In the genomic region with DNA sequence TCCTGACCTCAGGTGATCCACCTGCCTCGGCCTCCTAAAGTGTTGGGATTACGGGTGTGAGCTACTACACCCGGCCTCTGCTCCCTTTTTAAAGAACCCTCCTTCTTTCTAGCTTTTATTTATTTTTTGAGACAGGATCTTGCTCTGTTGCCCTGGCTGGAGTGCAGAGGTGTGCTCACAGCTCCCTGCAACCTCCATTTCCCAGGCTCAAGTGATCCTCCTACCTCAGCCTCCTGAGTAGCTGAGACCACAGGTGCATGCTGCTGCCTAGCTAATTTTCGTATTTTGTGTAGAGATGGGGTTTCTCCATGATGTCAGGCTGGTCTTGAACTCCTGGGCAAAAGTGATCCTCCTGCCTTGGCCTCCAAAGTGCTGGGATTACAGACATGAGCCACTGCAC, we compare ENCODE assay signal across 15 cellular contexts. TPM values are rescaled to one million over a fixed set of nuclear protein-coding genes. Genes with fewer than 3 reads are reported as not detected.
DNase-seq lines count a peak whose midpoint lies in the region; ATAC-seq, FAIRE-seq and TF ChIP-seq lines count a peak whose summit lies in the region.
"Had no signal": no experiment of that assay in that cellular context is flagged by ENCODE, and none has a peak within 500 bp of the region (broad histone marks: within the 10 kb centered on the region; RNA-seq: fewer than 3 reads in every experiment).

No MANE protein-coding gene starts in this region.

- ATAC-seq in HepG2 = no peak
- no peak for ATAC-seq in right lobe of liver
- no peak for ATAC-seq in naive thymus-derived CD8-positive, alpha-beta T cell

- no peak overlapping the region; the same call in 1 of the 2 replicates for H3K4me2 ChIP-seq in HepG2 (ENCODE audit: low read depth, low read length)

- 96% methylated on average over 4 of the region's 4 CpGs for WGBS in HepG2 (ENCODE audit: low lambda C conversion rate)
- 94% methylated on average over 3 of the region's 4 CpGs for WGBS in right lobe of liver (ENCODE audit: insufficient coverage, low coverage, low lambda C conversion rate, missing lambda C conversion rate)

- peaks cover 17% of the 10 kb centered on the region for H3K36me3 Mint-ChIP-seq in chondrocyte (ENCODE audit: low read depth)
- H3K36me3 Mint-ChIP-seq in naive thymus-derived CD8-positive, alpha-beta T cell = peaks cover 0 to 22% (median 8%) of the 10 kb centered on the region in 3 donors

- H4K20me1 ChIP-seq in HepG2 (ENCODE audit: insufficient read depth, low read length) = 0 out of 2 replicates have a peak, but pooled peaks cover under 1% of the 10 kb centered on the region

- H3K4me1 ChIP-seq in HepG2 (ENCODE audit: insufficient read depth, low read length) = peaks cover 46% of the 10 kb centered on the region
- no peaks in the 10 kb centered on the region for H3K4me1 ChIP-seq in right lobe of liver

- no peaks in the 10 kb centered on the region for H3K4me1 Mint-ChIP-seq in chondrocyte (ENCODE audit: low read depth)
- peaks cover 0 to 4% (median 3%) of the 10 kb centered on the region in 4 donors for H3K4me1 Mint-ChIP-seq in naive thymus-derived CD8-positive, alpha-beta T cell

- no peak overlapping the region for H3K4me3 ChIP-seq in HepG2 (replicated peaks in 1 of 3; ENCODE audit: insufficient read depth in 1 of 3, low read depth in 2 of 3, low read length in 3 of 3)
- H3K4me3 ChIP-seq in right lobe of liver = no peak overlapping the region

- H3K9ac ChIP-seq in HepG2 (ENCODE audit: insufficient read depth, low read depth, low read length) = no peak overlapping the region; the same call in 1 of the 2 replicates

- H3K27me3 ChIP-seq in HepG2 (ENCODE audit: control insufficient read depth in 1 of 2, insufficient read depth in 2 of 2, low read length in 2 of 2) (no peaks in the 10 kb centered on the region), right lobe of liver (no peaks in the 10 kb centered on the region)

- in situ Hi-C loops in HepG2 (cut with HindIII; ENCODE audit: extremely low pct_ligation_motif_present, low pct_unique_long_range_greater_than_20kb) = no loop called here

- H3K27ac ChIP-seq in HepG2 (ENCODE audit: extremely low read length, insufficient read depth, low read length) (peak overlapping the region; percentile 75), right lobe of liver (no peak overlapping the region)
- H3K27ac ChIP-seq: C4-2B had no signal

- intact Hi-C loops in HepG2 (cut with micrococcal nuclease; ENCODE audit: unreplicated experiment) (loop anchor here (5.0 kb wide), 1 partner anchor 36 kb away; a partner anchor contains a TSS), right lobe of liver (cut with DNase I) (no loop called here), head of caudate nucleus (cut with DNase I) (no loop called here)

- POLR2A ChIA-PET in HepG2 (lab: Yijun Ruan, JAX) = interaction anchor here (1.1 kb wide), 1 partner anchor 23 kb away, joined by 4 read pairs; no protein-coding TSS in a partner anchor
- POLR2A ChIA-PET in naive thymus-derived CD8-positive, alpha-beta T cell (lab: Charles Lee) = no interaction called here

- BruUV-seq in HepG2 (replicated peaks; lab: Mats Ljungman, UMichigan) = no TSS peak

- DNase-seq in HepG2 (ENCODE audit: low spot score) (no peak), right lobe of liver (no peak), chondrocyte (ENCODE audit: low spot score) (peak; percentile 8), activated T-cell treated with anti-CD3 and anti-CD28 coated beads for 4 hours (no peak), midbrain (lab: John Stamatoyannopoulos, UW) (no peak), head of caudate nucleus (no peak)
- no peak for DNase-seq in naive thymus-derived CD8-positive, alpha-beta T cell
- DNase-seq: DMS153; KBM-7; NCI-H1417 treated with DMSO at 0.1 percent for 48 hours; NCI-H1930; NCI-H446 treated with DMSO at 0.1 percent for 48 hours; NK-92 treated with Interleukin-12 subunit alpha and Interleukin-12 subunit beta, amount 100 ng/mL, for 24 hours had no signal

- no peak for TF ChIP-seq RAD21 in HepG2 (CRISPR knock-in tag; IDR thresholded peaks at IDR 0.05)

- TF ChIP-seq EP300 in HepG2 (IDR thresholded peaks at IDR 0.05; ENCODE audit: low read depth in 2 of 2, low read length in 2 of 2) (no peak), HepG2 (CRISPR knock-in tag; IDR thresholded peaks at IDR 0.05; ENCODE audit: borderline replicate concordance) (no peak)

- TF ChIP-seq POLR2A in HepG2 (IDR thresholded peaks at IDR 0.05; ENCODE audit: insufficient read depth in 1 of 2, low read depth in 2 of 2, low read length in 2 of 2) (no peak), right lobe of liver (IDR thresholded peaks at IDR 0.05) (no peak)

- CTCF ChIA-PET in HepG2 (lab: Yijun Ruan, JAX; ENCODE audit: low intra/inter-chr PET ratio, low total read pairs) = no interaction called here

- no peaks in the 10 kb centered on the region for H3K27me3 Mint-ChIP-seq in chondrocyte (ENCODE audit: low read depth)
- H3K27me3 Mint-ChIP-seq in naive thymus-derived CD8-positive, alpha-beta T cell = no peaks in the 10 kb centered on the region

- no peaks in the 10 kb centered on the region for H3K9me3 Mint-ChIP-seq in chondrocyte (ENCODE audit: low read depth)
- H3K9me3 Mint-ChIP-seq in naive thymus-derived CD8-positive, alpha-beta T cell = no peaks in the 10 kb centered on the region

- H3K9me3 ChIP-seq in HepG2 (ENCODE audit: low read length) (no peaks in the 10 kb centered on the region), right lobe of liver (no peaks in the 10 kb centered on the region)

- H3K4me3 Mint-ChIP-seq in chondrocyte (ENCODE audit: unreplicated experiment) = no peak overlapping the region
- no peak overlapping the region for H3K4me3 Mint-ChIP-seq in naive thymus-derived CD8-positive, alpha-beta T cell

- H2AFZ ChIP-seq in HepG2 (ENCODE audit: low read length) = no peak overlapping the region

- H3K36me3 ChIP-seq in HepG2 (replicated peaks in 1 of 2; ENCODE audit: control insufficient read depth in 1 of 2, insufficient read depth in 2 of 2, low read length in 2 of 2) (peaks cover 9 to 25% of the 10 kb centered on the region in 2 experiments), right lobe of liver (peaks cover 0 to 33% (median 15%) of the 10 kb centered on the region in 4 donors)

- no peaks in the 10 kb centered on the region for H3K79me2 ChIP-seq in HepG2 (ENCODE audit: insufficient read depth, low read length)

- H3K27ac Mint-ChIP-seq in chondrocyte (ENCODE audit: unreplicated experiment) = no peak overlapping the region
- H3K27ac Mint-ChIP-seq in naive thymus-derived CD8-positive, alpha-beta T cell = peak overlapping the region in 6 of 10 donors; percentile 8 to 79 (median 50)

- FAIRE-seq in HepG2 (lab: Jason Lieb, UNC) = no peak
- FAIRE-seq: H54 had no signal

- TF ChIP-seq CTCF in HepG2 (CRISPR knock-in tag; IDR thresholded peaks at IDR 0.05) (no peak), right lobe of liver (IDR thresholded peaks at IDR 0.05) (no peak), chondrocyte (IDR thresholded peaks at IDR 0.05) (no peak)

TF ChIP-seq in HepG2, 621 proteins besides CTCF, POLR2A, EP300 and RAD21:
- TF ChIP-seq ZNF121 (CRISPR knock-in tag; IDR thresholded peaks at IDR 0.05) = peak; percentile 77
- TF ChIP-seq REXO4 (CRISPR knock-in tag; IDR thresholded peaks at IDR 0.05; ENCODE audit: borderline replicate concordance) = no peak
- TF ChIP-seq KLF9 (CRISPR knock-in tag; IDR thresholded peaks at IDR 0.05; ENCODE audit: low read depth) = no peak
- TF ChIP-seq, protein P1, sequence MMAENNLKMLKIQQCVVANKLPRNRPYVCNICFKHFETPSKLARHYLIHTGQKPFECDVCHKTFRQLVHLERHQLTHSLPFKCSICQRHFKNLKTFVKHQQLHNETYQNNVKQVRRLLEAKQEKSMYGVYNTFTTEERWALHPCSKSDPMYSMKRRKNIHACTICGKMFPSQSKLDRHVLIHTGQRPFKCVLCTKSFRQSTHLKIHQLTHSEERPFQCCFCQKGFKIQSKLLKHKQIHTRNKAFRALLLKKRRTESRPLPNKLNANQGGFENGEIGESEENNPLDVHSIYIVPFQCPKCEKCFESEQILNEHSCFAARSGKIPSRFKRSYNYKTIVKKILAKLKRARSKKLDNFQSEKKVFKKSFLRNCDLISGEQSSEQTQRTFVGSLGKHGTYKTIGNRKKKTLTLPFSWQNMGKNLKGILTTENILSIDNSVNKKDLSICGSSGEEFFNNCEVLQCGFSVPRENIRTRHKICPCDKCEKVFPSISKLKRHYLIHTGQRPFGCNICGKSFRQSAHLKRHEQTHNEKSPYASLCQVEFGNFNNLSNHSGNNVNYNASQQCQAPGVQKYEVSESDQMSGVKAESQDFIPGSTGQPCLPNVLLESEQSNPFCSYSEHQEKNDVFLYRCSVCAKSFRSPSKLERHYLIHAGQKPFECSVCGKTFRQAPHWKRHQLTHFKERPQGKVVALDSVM (CRISPR knock-in tag; IDR thresholded peaks at IDR 0.05) = peak; percentile 88
- no peak for TF ChIP-seq NFIC (IDR thresholded peaks at IDR 0.05; ENCODE audit: low read length)

RNA-seq across cellular contexts. Expression of a gene that starts 34.5 kb away (rescaled TPM):
- total RNA-seq in HepG2 (2016; rRNA removed; fragmentation: Illumina TruSeq; extraction: Trizol) (196 and 238 TPM in 2 replicates), right lobe of liver (100 to 1,000 TPM in 5 of 6 experiments, 10 to 100 TPM in 1; 98.9 to 257 (median 146) TPM), chondrocyte (165 to 299 TPM (median 169 TPM) in 3 replicates)
- total RNA-seq in HepG2 (2016; cell fraction: cytosol; rRNA removed; fragmentation: Illumina TruSeq; extraction: Trizol; ENCODE audit: low read depth) = 73.9 and 83.5 TPM in 2 replicates
- total RNA-seq in HepG2 (2016; cell fraction: insoluble cytoplasmic fraction; rRNA removed; fragmentation: Illumina TruSeq; extraction: Trizol) = 153 and 251 TPM in 2 replicates
- 138 and 161 TPM in 2 replicates for total RNA-seq in HepG2 (2016; cell fraction: membrane; rRNA removed; fragmentation: Illumina TruSeq; extraction: Trizol)
- 157 and 193 TPM in 2 replicates for total RNA-seq in HepG2 (2016; cell fraction: nucleus; rRNA removed; fragmentation: Illumina TruSeq; extraction: Trizol)
- 150 and 188 TPM in 2 replicates for polyA plus RNA-seq in HepG2 (2011; rRNA removed)
- 105 and 148 TPM in 2 replicates for polyA plus RNA-seq in HepG2 (2011; cell fraction: cytosol; rRNA removed)
- 113 and 116 TPM in 2 replicates for polyA plus RNA-seq in HepG2 (2011; cell fraction: nucleus; rRNA removed)
- 234 and 367 TPM in 2 replicates for polyA plus RNA-seq in HepG2 (2012)
- 126 and 140 TPM in 2 replicates for polyA plus RNA-seq in HepG2 (2016; cell fraction: cytosol; fragmentation: Illumina TruSeq; extraction: Trizol; ENCODE audit: low read depth)
- polyA plus RNA-seq in HepG2 (2016; cell fraction: insoluble cytoplasmic fraction; fragmentation: Illumina TruSeq; extraction: Trizol; ENCODE audit: low read depth) = 190 and 266 TPM in 2 replicates
- 168 and 215 TPM in 2 replicates for polyA plus RNA-seq in HepG2 (2016; cell fraction: membrane; fragmentation: Illumina TruSeq; extraction: Trizol; ENCODE audit: low read depth)
- 308 and 328 TPM in 2 replicates for polyA plus RNA-seq in HepG2 (2016; cell fraction: nucleus; fragmentation: Illumina TruSeq; extraction: Trizol; ENCODE audit: insufficient read depth, low read depth)
- polyA minus RNA-seq in HepG2 (2011; rRNA and poly(A)+ RNA removed; ENCODE audit: low replicate concordance) = 280 and 471 TPM in 2 replicates
- polyA minus RNA-seq in HepG2 (2011; cell fraction: cytosol; rRNA and poly(A)+ RNA removed) = 128 and 140 TPM in 2 replicates
- polyA minus RNA-seq in HepG2 (2011; cell fraction: nucleus; rRNA and poly(A)+ RNA removed) = 47.4 and 62.7 TPM in 2 replicates
- total RNA-seq in naive thymus-derived CD8-positive, alpha-beta T cell = 10 to 100 TPM; 93.9 to 97.0 TPM
- 10 to 100 TPM; 51.1 to 73.1 (median 69.7) TPM for polyA plus RNA-seq in naive thymus-derived CD8-positive, alpha-beta T cell
